Comparison of ENCODE assay signal across 8 cellular contexts in genomic region chr17:80737106-80738019, GRCh38.
DNase-seq lines count a peak whose midpoint lies in the region; ATAC-seq, FAIRE-seq and TF ChIP-seq lines count a peak whose summit lies in the region.

No MANE protein-coding gene starts in this region.

- peaks cover 15% of the 10 kb centered on the region for H3K4me1 Mint-ChIP-seq in endodermal cell

- H3K27me3 Mint-ChIP-seq in endodermal cell (ENCODE audit: insufficient read depth): no peaks in the 10 kb centered on the region

- no peaks in the 10 kb centered on the region for H3K27me3 ChIP-seq in endodermal cell (ENCODE audit: control insufficient read depth, insufficient read depth, low read length, poor library complexity, severe bottlenecking)

- TF ChIP-seq CTCF in GM13977 (IDR thresholded peaks at IDR 0.05; ENCODE audit: extremely low read depth, insufficient read depth, missing control alignments) (peak; percentile 52), endodermal cell (conservative IDR thresholded peaks at IDR 0.05) (peak; percentile 51), D721Med (IDR thresholded peaks at IDR 0.05; ENCODE audit: insufficient read depth, missing control alignments) (no peak)

- H3K9me3 Mint-ChIP-seq in endodermal cell: peaks cover 19% of the 10 kb centered on the region

- ATAC-seq in GM21515 (IDR thresholded peaks at IDR 0.05; ENCODE audit: unreplicated experiment) (peak; percentile 61), HG03025 (IDR thresholded peaks at IDR 0.05; ENCODE audit: low FRiP score, unreplicated experiment) (no peak)

- H3K4me3 ChIP-seq in endodermal cell (ENCODE audit: low read length): no peak overlapping the region

- H3K36me3 ChIP-seq in endodermal cell (ENCODE audit: control insufficient read depth, insufficient read depth, low read length): peaks cover 25% of the 10 kb centered on the region

- H3K4me3 Mint-ChIP-seq in endodermal cell: no peak overlapping the region

- peaks cover 14% of the 10 kb centered on the region for H3K9me3 ChIP-seq in endodermal cell (ENCODE audit: control insufficient read depth, low read length)

- no peak for FAIRE-seq in D721Med (lab: Jason Lieb, UNC)

- H3K4me1 ChIP-seq in endodermal cell (ENCODE audit: control insufficient read depth, insufficient read depth, low read length): peaks cover 10% of the 10 kb centered on the region

- DNase-seq in GM13977 (ENCODE audit: low spot score) (peak; percentile 85), KBM-7 (peak; percentile 87), endodermal cell (peak; percentile 64), cerebellar cortex (ENCODE audit: low spot score) (no peak), D721Med (ENCODE audit: insufficient read length, low spot score) (no peak), NCI-H446 (lab: John Stamatoyannopoulos, UW) (no peak)

- in situ Hi-C loops in GM13977 (cut with MboI; ENCODE audit: low pct_unique_long_range_greater_than_20kb, low sequenced_read_pairs, unreplicated experiment): no loop called here
- in situ Hi-C loops in KBM-7 (cut with MboI; ENCODE audit: low pct_unique_long_range_greater_than_20kb, low sequenced_read_pairs): no loop called here

- H3K27ac Mint-ChIP-seq in endodermal cell: no peak overlapping the region

- 92 to 96% methylated on average over 12 to 17 of the region's 17 CpGs for WGBS in endodermal cell (ENCODE audit: insufficient coverage in 1 of 2, insufficient read length in 1 of 2), 2 experiments

- H3K36me3 Mint-ChIP-seq in endodermal cell (ENCODE audit: low read depth): peaks cover 31% of the 10 kb centered on the region

- H3K27ac ChIP-seq in endodermal cell (ENCODE audit: low read depth, low read length): no peak overlapping the region

- H3K9ac ChIP-seq in endodermal cell (ENCODE audit: extremely low read depth, low read length, poor library complexity, severe bottlenecking): no peak overlapping the region

Comparison
In these comparisons a context has a peak if more than half of its experiments do, and no peak if none do; other contexts are left out.
1. DNase-seq: peak in GM13977 (single experiment), KBM-7 (single experiment) and endodermal cell (single experiment); none in cerebellar cortex (single experiment), D721Med (single experiment) and NCI-H446 (0 of 2).